ENCODE assay signal across 7 cellular contexts in the genomic region with DNA sequence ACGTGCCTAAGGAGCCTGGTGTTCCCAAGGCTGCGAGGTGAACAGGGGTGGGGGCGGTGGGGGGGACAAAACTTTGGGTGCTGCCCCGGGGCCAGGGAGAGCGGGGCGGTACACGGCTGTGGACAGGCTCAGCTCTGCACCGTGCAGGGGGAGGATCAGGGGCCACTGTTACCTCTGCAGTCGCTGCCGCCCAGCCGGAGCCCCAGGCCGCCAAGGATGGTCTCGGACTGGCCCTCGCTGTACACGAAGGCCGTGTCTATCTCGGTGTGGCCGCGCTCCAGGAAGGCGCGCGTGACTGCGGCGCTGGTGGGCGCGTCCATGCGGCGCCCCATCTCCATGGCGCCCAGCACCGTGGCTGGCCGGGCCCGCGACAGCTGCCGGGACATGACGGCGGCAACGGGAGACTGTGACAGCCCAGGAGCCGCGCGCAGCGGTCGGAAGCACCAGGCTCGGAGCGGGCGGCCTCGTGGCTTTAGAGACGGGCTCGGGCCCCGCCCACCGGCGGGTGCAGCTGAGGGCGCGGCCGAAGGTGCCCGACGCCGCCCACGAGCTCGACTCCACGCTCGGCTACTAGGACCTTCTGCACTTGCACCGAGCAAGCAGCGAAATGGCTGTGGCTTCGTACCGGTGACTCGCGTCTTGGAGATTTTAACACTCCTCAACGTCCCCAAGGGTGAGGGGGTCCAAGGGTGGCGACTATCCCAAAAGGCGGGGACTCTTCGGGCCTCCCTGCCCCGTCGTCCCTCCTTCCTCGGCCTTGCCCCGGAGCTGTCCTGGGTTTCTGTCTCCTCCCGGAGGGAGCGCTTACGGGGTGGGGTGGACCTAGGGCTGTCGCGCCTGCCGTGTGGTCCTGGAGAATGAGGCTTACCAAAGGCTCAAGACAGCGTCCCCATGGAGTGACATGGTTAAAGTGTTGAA. TPM values are rescaled to one million over a fixed set of nuclear protein-coding genes. Genes with fewer than 3 reads are reported as not detected.
A peak's percentile ranks its signal among the peaks of the same experiment; 100 is the strongest.
DNase-seq lines count a peak whose midpoint lies in the region; ATAC-seq and TF ChIP-seq lines count a peak whose summit lies in the region.
"Not testable (repeated sequence)": the region's sequence is repeated elsewhere in the genome, so short reads cannot be mapped to it uniquely, and the experiment has no call there.

A gene (minus strand): TSS at position 447 of the 918 bp plus-strand sequence. CDS start 61 bp downstream, at position 386.

- not testable (repeated sequence) for TF ChIP-seq CTCF in GM20000 (IDR thresholded peaks at IDR 0.05; ENCODE audit: extremely low read depth, missing control alignments); chondrocyte (IDR thresholded peaks at IDR 0.05)

- peak; percentile 97 to 99 for ATAC-seq in activated T-cell treated with anti-CD3 and anti-CD28 coated beads, Interleukin-2, amount 50 U/mL, for 72 hours (replicated peaks in 1 of 2)
- ATAC-seq in left ventricle myocardium superior (peak; percentile 93), naive B cell (ENCODE audit: low read depth in 2 of 2) (peak; percentile 96 to 97)

- intact Hi-C loops in left ventricle myocardium superior (cut with micrococcal nuclease) = not testable (repeated sequence)

- not testable (repeated sequence) for H3K9me3 Mint-ChIP-seq in activated T-cell treated with anti-CD3 and anti-CD28 coated beads, Interleukin-2, amount 50 U/mL, for 72 hours; chondrocyte (ENCODE audit: low read depth); naive B cell

- DNase-seq in GM20000 (ENCODE audit: low spot score) (peak; percentile 72), SW480 (ENCODE audit: low spot score) (peak; percentile 47), left ventricle myocardium superior (peak; percentile 74), naive B cell (peak; percentile 45)
- DNase-seq in activated T-cell treated with anti-CD3 and anti-CD28 coated beads, Interleukin-2, amount 50 U/mL, for 72 hours = peak; percentile 75 to 78
- not testable (repeated sequence) for DNase-seq in chondrocyte (ENCODE audit: low spot score)
- DNase-seq in stimulated activated CD4-positive, alpha-beta T cell treated with anti-CD3 and anti-CD28 coated beads, Interleukin-2, amount 100 ng/mL, for 48 hours = peak; percentile 61 to 66

- peak within 1 kb of the TSS; percentile 80 to 82 for H3K4me3 Mint-ChIP-seq in activated T-cell treated with anti-CD3 and anti-CD28 coated beads, Interleukin-2, amount 50 U/mL, for 72 hours
- H3K4me3 Mint-ChIP-seq in chondrocyte (ENCODE audit: unreplicated experiment) = peak within 1 kb of the TSS; percentile 49
- peak within 1 kb of the TSS; percentile 18 to 89 (median 80) for H3K4me3 Mint-ChIP-seq in naive B cell

- not testable (repeated sequence) for H3K36me3 Mint-ChIP-seq in activated T-cell treated with anti-CD3 and anti-CD28 coated beads, Interleukin-2, amount 50 U/mL, for 72 hours (ENCODE audit: insufficient read depth in 2 of 2); chondrocyte (ENCODE audit: low read depth); naive B cell

- peaks cover 22% of the 10 kb centered on the region for H3K27me3 Mint-ChIP-seq in activated T-cell treated with anti-CD3 and anti-CD28 coated beads, Interleukin-2, amount 50 U/mL, for 72 hours (ENCODE audit: low read depth)
- not testable (repeated sequence) for H3K27me3 Mint-ChIP-seq in chondrocyte (ENCODE audit: low read depth)
- peaks cover 8 to 23% (median 18%) of the 10 kb centered on the region in 3 donors for H3K27me3 Mint-ChIP-seq in naive B cell

- peak within 1 kb of the TSS; percentile 89 for H3K27ac Mint-ChIP-seq in activated T-cell treated with anti-CD3 and anti-CD28 coated beads, Interleukin-2, amount 50 U/mL, for 72 hours
- not testable (repeated sequence) for H3K27ac Mint-ChIP-seq in chondrocyte (ENCODE audit: unreplicated experiment)
- H3K27ac Mint-ChIP-seq in naive B cell = peak within 1 kb of the TSS in 3 of 6 donors; percentile 38 to 49 (median 43)

- H3K4me1 Mint-ChIP-seq in activated T-cell treated with anti-CD3 and anti-CD28 coated beads, Interleukin-2, amount 50 U/mL, for 72 hours (ENCODE audit: low read depth); chondrocyte (ENCODE audit: low read depth): not testable (repeated sequence)
- peaks cover 4 to 13% (median 10%) of the 10 kb centered on the region in 3 donors for H3K4me1 Mint-ChIP-seq in naive B cell

RNA-seq across cellular contexts. Expression of the gene that starts here (rescaled TPM):
- total RNA-seq in activated T-cell treated with anti-CD3 and anti-CD28 coated beads, Interleukin-2, amount 50 U/mL, for 72 hours = under 1 TPM; 0.35 to 0.46 TPM
- 0.45 to 1.5 TPM (median 0.51 TPM) in 3 replicates for total RNA-seq in chondrocyte
- 0.20 TPM for total RNA-seq in left ventricle myocardium superior
- under 1 TPM in 1 of 6 donors, not detected in 5; 0.21 TPM for polyA plus RNA-seq in naive B cell (ENCODE audit: low read depth in 6 of 6)

Comparison
In these comparisons a context has a peak if more than half of its experiments do, and no peak if none do; other contexts are left out.
1. Peak in DNase-seq and ATAC-seq in activated T-cell treated with anti-CD3 and anti-CD28 coated beads, Interleukin-2, amount 50 U/mL, for 72 hours; RNA of the gene not detected or under 1 TPM.
2. Peak in DNase-seq and ATAC-seq in left ventricle myocardium superior; RNA of the gene not detected or under 1 TPM.
3. Peak in DNase-seq and ATAC-seq in naive B cell; RNA of the gene not detected or under 1 TPM.